1 cellular context compared by ENCODE assay signal in genomic region chr3:122793568-122794416, GRCh38.
TF ChIP-seq lines count a peak whose summit lies in the region.

Gene HSPBAP1 (minus strand): TSS chr3:122793831. CDS start chr3:122793680, 151 bp downstream.

TF ChIP-seq in K562, 482 proteins besides CTCF, POLR2A, EP300 and RAD21 (continued from another document and continues in another):
- no peak for TF ChIP-seq ZNF507 (tag; conservative IDR thresholded peaks at IDR 0.05)
- no peak for TF ChIP-seq REST (CRISPR knock-in tag; IDR thresholded peaks at IDR 0.05; ENCODE audit: low read depth)
- peak; percentile 96 for TF ChIP-seq USF2 (CRISPR knock-in tag; IDR thresholded peaks at IDR 0.05)
- TF ChIP-seq ZNF707 (CRISPR knock-in tag; conservative IDR thresholded peaks at IDR 0.05): no peak
- TF ChIP-seq HBP1 (CRISPR knock-in tag; IDR thresholded peaks at IDR 0.05): no peak
- peak; percentile 44 for TF ChIP-seq MXD1 (CRISPR knock-in tag; IDR thresholded peaks at IDR 0.05; ENCODE audit: borderline replicate concordance, poor library complexity, severe bottlenecking)
- no peak for TF ChIP-seq ZBTB9 (CRISPR knock-in tag; IDR thresholded peaks at IDR 0.05)
- peak; percentile 99 for TF ChIP-seq MGA (IDR thresholded peaks at IDR 0.05)
- no peak for TF ChIP-seq RNF219 (CRISPR knock-in tag; IDR thresholded peaks at IDR 0.05)
- TF ChIP-seq ZNF668 (CRISPR knock-in tag; IDR thresholded peaks at IDR 0.05): no peak
- no peak for TF ChIP-seq ZNF408 (CRISPR knock-in tag; IDR thresholded peaks at IDR 0.05; ENCODE audit: low read depth)
- TF ChIP-seq CREB5 (CRISPR knock-in tag; IDR thresholded peaks at IDR 0.05): no peak
- no peak for TF ChIP-seq HNRNPL (IDR thresholded peaks at IDR 0.05; ENCODE audit: low read depth, low read length)
- peak; percentile 80 for TF ChIP-seq SAP30 (IDR thresholded peaks at IDR 0.05; ENCODE audit: borderline replicate concordance, insufficient read depth, low read depth, low read length, poor library complexity, severe bottlenecking)
- TF ChIP-seq TEAD1 (CRISPR knock-in tag; IDR thresholded peaks at IDR 0.05): peak in 1 of 2 experiments; percentile 51; a peak in 1 of 4 replicates
- TF ChIP-seq MED1 (CRISPR knock-in tag; IDR thresholded peaks at IDR 0.05; ENCODE audit: borderline replicate concordance): no peak
- no peak for TF ChIP-seq MCM2 (IDR thresholded peaks at IDR 0.05; ENCODE audit: low read depth)
- TF ChIP-seq PRPF4 (IDR thresholded peaks at IDR 0.05; ENCODE audit: insufficient read depth, low read depth, low read length, poor library complexity, severe bottlenecking): no peak
- no peak for TF ChIP-seq DIDO1 (tag; IDR thresholded peaks at IDR 0.05; ENCODE audit: low read depth)
- no peak for TF ChIP-seq SMAD3 (CRISPR knock-in tag; conservative IDR thresholded peaks at IDR 0.05)
- TF ChIP-seq ZNF354B (CRISPR knock-in tag; IDR thresholded peaks at IDR 0.05): no peak
- no peak for TF ChIP-seq GATA2 (CRISPR knock-in tag; IDR thresholded peaks at IDR 0.05)
- no peak for TF ChIP-seq ZNF766 (CRISPR knock-in tag; conservative IDR thresholded peaks at IDR 0.05)
- TF ChIP-seq ZBTB49 (CRISPR knock-in tag; IDR thresholded peaks at IDR 0.05; ENCODE audit: borderline replicate concordance): no peak
